16 cellular contexts compared by ENCODE assay signal in the genomic region with DNA sequence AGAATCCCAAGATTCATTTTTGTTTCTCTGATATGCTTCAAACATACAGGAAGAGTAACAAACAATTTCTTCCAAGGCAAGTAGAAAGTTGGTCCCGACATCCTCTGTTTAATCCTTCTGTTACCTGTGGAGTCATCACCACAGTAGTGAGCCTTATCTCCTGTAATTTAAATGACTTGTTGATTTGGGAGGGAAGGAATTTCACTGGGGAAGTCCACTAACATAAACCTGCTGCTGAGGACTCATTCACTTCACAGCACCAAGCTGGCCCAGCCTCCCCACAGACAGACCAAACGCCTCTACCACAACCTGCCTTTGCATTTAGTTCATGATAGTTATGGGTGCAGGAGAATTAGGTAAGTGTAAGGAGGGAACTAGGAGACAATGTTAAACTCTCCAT.
"Had no signal": no experiment of that assay in that cellular context is flagged by ENCODE, and none has a peak within 500 bp of the region (broad histone marks: within the 10 kb centered on the region; RNA-seq: fewer than 3 reads in every experiment).

No MANE protein-coding gene starts in this region.

- H3K27ac ChIP-seq: gastrocnemius medialis, heart left ventricle, parathyroid adenoma, upper lobe of left lung had no signal

- H3K27me3 ChIP-seq: gastrocnemius medialis, heart left ventricle, upper lobe of left lung had no signal

- H3K9me3 Mint-ChIP-seq: activated naive CD4-positive, alpha-beta T cell treated with anti-CD3 and anti-CD28 coated beads, Interleukin-2, amount 10 ng/mL, durations not matched to agents 7 days and 5 days; naive thymus-derived CD8-positive, alpha-beta T cell; stimulated activated naive CD8-positive, alpha-beta T cell treated with anti-CD3 and anti-CD28 coated beads, Interleukin-15, amount 100 ng/mL, for 72 hours had no signal

- H3K36me3 ChIP-seq: gastrocnemius medialis had no signal

- H3K36me3 Mint-ChIP-seq: activated naive CD4-positive, alpha-beta T cell treated with anti-CD3 and anti-CD28 coated beads, Interleukin-2, amount 10 ng/mL, durations not matched to agents 7 days and 5 days; naive thymus-derived CD8-positive, alpha-beta T cell had no signal

- H2AFZ ChIP-seq: parathyroid adenoma had no signal

- H3K4me1 ChIP-seq: parathyroid adenoma had no signal

- H3K4me3 ChIP-seq: gastrocnemius medialis, heart left ventricle, mucosa of descending colon, upper lobe of left lung had no signal

- H3K9ac ChIP-seq: parathyroid adenoma had no signal

- H3K27ac Mint-ChIP-seq: activated naive CD4-positive, alpha-beta T cell treated with anti-CD3 and anti-CD28 coated beads, Interleukin-2, amount 10 ng/mL, durations not matched to agents 7 days and 5 days; naive thymus-derived CD8-positive, alpha-beta T cell had no signal

- H3K79me2 ChIP-seq: parathyroid adenoma had no signal

- ATAC-seq: gastrocnemius medialis; mucosa of descending colon; naive thymus-derived CD8-positive, alpha-beta T cell; stimulated activated naive CD8-positive, alpha-beta T cell treated with anti-CD3 and anti-CD28 coated beads, Interleukin-15, amount 100 ng/mL, for 72 hours had no signal

- DNase-seq: activated CD4-positive, alpha-beta T cell treated with anti-CD3 and anti-CD28 coated beads, Interleukin-2, amount 50 U/mL, for 1 hour; activated CD4-positive, CD25-positive, alpha-beta regulatory T cell; activated naive CD4-positive, alpha-beta T cell treated with anti-CD3 and anti-CD28 coated beads, Interleukin-2, amount 10 ng/mL, durations not matched to agents 7 days and 5 days; activated T-cell treated with anti-CD3 and anti-CD28 coated beads for 4 hours; dermis blood vessel endothelial cell; erythroblast; gastrocnemius medialis; heart left ventricle; islet precursor cell; mucosa of descending colon; naive thymus-derived CD8-positive, alpha-beta T cell; stimulated activated CD4-positive, alpha-beta T cell treated with anti-CD3 and anti-CD28 coated beads, Interleukin-15, amount 100 ng/mL, for 24 hours; stimulated activated CD4-positive, alpha-beta T cell treated with anti-CD3 and anti-CD28 coated beads, Interleukin-4, amount 100 ng/mL, for 1 hour; stimulated activated naive CD8-positive, alpha-beta T cell treated with anti-CD3 and anti-CD28 coated beads, Interleukin-15, amount 100 ng/mL, for 72 hours had no signal

- H3K4me3 Mint-ChIP-seq: activated naive CD4-positive, alpha-beta T cell treated with anti-CD3 and anti-CD28 coated beads, Interleukin-2, amount 10 ng/mL, durations not matched to agents 7 days and 5 days; naive thymus-derived CD8-positive, alpha-beta T cell; stimulated activated naive CD8-positive, alpha-beta T cell treated with anti-CD3 and anti-CD28 coated beads, Interleukin-15, amount 100 ng/mL, for 72 hours had no signal

- H3K9me3 ChIP-seq: gastrocnemius medialis, heart left ventricle, mucosa of descending colon, upper lobe of left lung had no signal
